Comparison of ENCODE assay signal across 8 cellular contexts in genomic region chr5:160008877-160009590, GRCh38. TPM values are rescaled to one million over a fixed set of nuclear protein-coding genes. Genes with fewer than 3 reads are reported as not detected.
A peak's percentile ranks its signal among the peaks of the same experiment; 100 is the strongest.
DNase-seq lines count a peak whose midpoint lies in the region; ATAC-seq and TF ChIP-seq lines count a peak whose summit lies in the region.

TTC1 (plus strand) TSS chr5:160009139; CDS start chr5:160010529, 1,390 bp downstream.

- no peak for TF ChIP-seq CTCF in RWPE2 (IDR thresholded peaks at IDR 0.05; ENCODE audit: poor library complexity, severe bottlenecking)
- TF ChIP-seq CTCF in natural killer cell (IDR thresholded peaks at IDR 0.05): no peak

- H3K4me1 ChIP-seq in RWPE2 (ENCODE audit: insufficient read depth, poor library complexity, severe bottlenecking): peaks cover 15% of the 10 kb centered on the region

- H3K9me3 ChIP-seq in RWPE2 (ENCODE audit: severe bottlenecking): no peaks in the 10 kb centered on the region

- peak within 1 kb of the TSS; percentile 75 for H3K4me3 ChIP-seq in RWPE2 (ENCODE audit: severe bottlenecking)

- peaks cover 37% of the 10 kb centered on the region for H3K36me3 ChIP-seq in RWPE2 (ENCODE audit: low read depth)

- H3K27me3 ChIP-seq in RWPE2 (ENCODE audit: insufficient read depth, poor library complexity, severe bottlenecking): no peaks in the 10 kb centered on the region

- H3K36me3 Mint-ChIP-seq in activated T-helper 2 cell treated with anti-CD3 and anti-CD28 coated beads, Interferon-gamma antibody, Interleukin-2, Interleukin-4, amounts not matched to agents 10 μg/mL and 5 μg/mL and 100 μg/mL, durations not matched to agents 14 hours and 24 hours and 36 hours (ENCODE audit: low read depth): peaks cover 33% of the 10 kb centered on the region
- no peaks in the 10 kb centered on the region for H3K36me3 Mint-ChIP-seq in natural killer cell

- no peaks in the 10 kb centered on the region for H3K27me3 Mint-ChIP-seq in activated T-helper 2 cell treated with anti-CD3 and anti-CD28 coated beads, Interferon-gamma antibody, Interleukin-2, Interleukin-4, amounts not matched to agents 10 μg/mL and 5 μg/mL and 100 μg/mL, durations not matched to agents 14 hours and 24 hours and 36 hours (ENCODE audit: low read depth)
- H3K27me3 Mint-ChIP-seq in natural killer cell (ENCODE audit: low read depth in 2 of 2): peaks cover 3 to 5% of the 10 kb centered on the region in 2 donors

- DNase-seq in EL: peak; percentile 99
- peak; percentile 99 for DNase-seq in H4 (ENCODE audit: low spot score)
- peak; percentile 100 for DNase-seq in LoVo (ENCODE audit: low spot score)
- peak; percentile 97 for DNase-seq in RWPE2 (ENCODE audit: low spot score)
- peak; percentile 89 for DNase-seq in activated T-helper 2 cell treated with anti-CD3 and anti-CD28 coated beads, Interferon-gamma antibody, Interleukin-2, Interleukin-4, amounts not matched to agents 10 μg/mL and 5 μg/mL and 100 μg/mL, durations not matched to agents 14 hours and 24 hours and 36 hours (ENCODE audit: low spot score)
- peak; percentile 100 for DNase-seq in fibroblast of peridontal ligament (ENCODE audit: extremely low read depth)
- DNase-seq in natural killer cell: peak; percentile 86
- DNase-seq in stimulated activated naive CD4-positive, alpha-beta T cell treated with Interleukin-2 at 50 U/mL for 16 hours (lab: John Stamatoyannopoulos, UW): peak; percentile 91

- H3K4me3 Mint-ChIP-seq in activated T-helper 2 cell treated with anti-CD3 and anti-CD28 coated beads, Interferon-gamma antibody, Interleukin-2, Interleukin-4, amounts not matched to agents 10 μg/mL and 5 μg/mL and 100 μg/mL, durations not matched to agents 14 hours and 24 hours and 36 hours (ENCODE audit: low read depth): peak within 1 kb of the TSS; percentile 94
- H3K4me3 Mint-ChIP-seq in natural killer cell: peak within 1 kb of the TSS; percentile 96

- ATAC-seq in RWPE2 (ENCODE audit: low read depth) (peak; percentile 97), natural killer cell (peak; percentile 97 to 99 (median 98))

- peak within 1 kb of the TSS; percentile 92 for H3K27ac Mint-ChIP-seq in activated T-helper 2 cell treated with anti-CD3 and anti-CD28 coated beads, Interferon-gamma antibody, Interleukin-2, Interleukin-4, amounts not matched to agents 10 μg/mL and 5 μg/mL and 100 μg/mL, durations not matched to agents 14 hours and 24 hours and 36 hours
- peak within 1 kb of the TSS; percentile 92 to 94 for H3K27ac Mint-ChIP-seq in natural killer cell

- peaks cover 19% of the 10 kb centered on the region for H3K4me1 Mint-ChIP-seq in activated T-helper 2 cell treated with anti-CD3 and anti-CD28 coated beads, Interferon-gamma antibody, Interleukin-2, Interleukin-4, amounts not matched to agents 10 μg/mL and 5 μg/mL and 100 μg/mL, durations not matched to agents 14 hours and 24 hours and 36 hours (ENCODE audit: low read depth)
- H3K4me1 Mint-ChIP-seq in natural killer cell: peaks cover 28 to 30% of the 10 kb centered on the region in 2 donors

- intact Hi-C loops in activated T-helper 2 cell treated with anti-CD3 and anti-CD28 coated beads, Interferon-gamma antibody, Interleukin-2, Interleukin-4, amounts not matched to agents 10 μg/mL and 5 μg/mL and 100 μg/mL, durations not matched to agents 14 hours and 24 hours and 36 hours (cut with micrococcal nuclease): loop anchor here (1.0 kb wide), 1 partner anchor 110 kb away; the partner anchor contains the start of gene PWWP2A
- intact Hi-C loops in natural killer cell (cut with micrococcal nuclease): loop anchor here (1.0 to 2.0 kb wide), 3 partner anchors 110 to 746 kb away; partner anchors contain the start of genes PWWP2A, SLU7 and UBLCP1

- H3K9me3 Mint-ChIP-seq in activated T-helper 2 cell treated with anti-CD3 and anti-CD28 coated beads, Interferon-gamma antibody, Interleukin-2, Interleukin-4, amounts not matched to agents 10 μg/mL and 5 μg/mL and 100 μg/mL, durations not matched to agents 14 hours and 24 hours and 36 hours: no peaks in the 10 kb centered on the region
- no peaks in the 10 kb centered on the region for H3K9me3 Mint-ChIP-seq in natural killer cell

- no peak within 1 kb of the TSS for H3K27ac ChIP-seq in RWPE2 (ENCODE audit: poor library complexity, severe bottlenecking)

RNA-seq across cellular contexts. Expression of gene TTC1, which starts in this region (rescaled TPM):
- 63.9 and 90.1 TPM in 2 replicates for total RNA-seq in H4 (2014; rRNA removed; shearing (Covaris generic))
- total RNA-seq in activated T-helper 2 cell treated with anti-CD3 and anti-CD28 coated beads, Interferon-gamma antibody, Interleukin-2, Interleukin-4, amounts not matched to agents 10 μg/mL and 5 μg/mL and 100 μg/mL, durations not matched to agents 14 hours and 24 hours and 36 hours: 64.0 and 64.9 TPM in 2 replicates
- total RNA-seq in natural killer cell: 10 to 100 TPM; 28.1 to 34.9 (median 33.6) TPM
